7 cellular contexts compared by ENCODE assay signal in genomic region chr1:109239580-109240068, GRCh38. TPM values are rescaled to one million over a fixed set of nuclear protein-coding genes. Genes with fewer than 3 reads are reported as not detected.
DNase-seq lines count a peak whose midpoint lies in the region; ATAC-seq and TF ChIP-seq lines count a peak whose summit lies in the region.

No MANE protein-coding gene starts in this region.

- DNase-seq in ELR (ENCODE audit: low read depth) (peak; percentile 64), H7 (peak; percentile 89), NCI-H526 (lab: John Stamatoyannopoulos, UW) (peak; percentile 67 to 90), astrocyte of the spinal cord (ENCODE audit: low read depth, low spot score) (peak; percentile 37), left lobe of liver (ENCODE audit: low spot score) (peak; percentile 44)

- peak; percentile 54 for ATAC-seq in left lobe of liver
- ATAC-seq in GM19463 (IDR thresholded peaks at IDR 0.05; ENCODE audit: unreplicated experiment) = no peak
- ATAC-seq in GM18873 (IDR thresholded peaks at IDR 0.05; ENCODE audit: low FRiP score, unreplicated experiment) = no peak

- in situ Hi-C loops in astrocyte of the spinal cord (cut with HindIII; ENCODE audit: low sequenced_read_pairs) = no loop called here

- no peaks in the 10 kb centered on the region for H3K27me3 ChIP-seq in H7 (ENCODE audit: control insufficient read depth, insufficient read depth, low read length)

- TF ChIP-seq CTCF in astrocyte of the spinal cord (IDR thresholded peaks at IDR 0.05; ENCODE audit: low read depth, low read length) = peak; percentile 80

- H3K4me3 ChIP-seq in H7 (ENCODE audit: insufficient read depth, low read depth, low read length) (no peak overlapping the region), astrocyte of the spinal cord (ENCODE audit: low read depth, low read length) (no peak overlapping the region)

- peaks cover 36% of the 10 kb centered on the region for H3K36me3 ChIP-seq in H7 (replicated peaks; ENCODE audit: control insufficient read depth, insufficient read depth, low read length)

RNA-seq across cellular contexts. Expression of gene CELSR2, which starts 9.7 kb away (rescaled TPM):
- total RNA-seq in H7 (2014; rRNA removed; shearing (Covaris generic)) = 7.8 and 11.0 TPM in 2 replicates
- 3.9 TPM for total RNA-seq in left lobe of liver

RNA-seq across cellular contexts. Expression of gene SARS1, which starts 25.9 kb away (rescaled TPM):
- 270 TPM in 2 replicates for total RNA-seq in H7 (2014; rRNA removed; shearing (Covaris generic))
- total RNA-seq in left lobe of liver = 80.0 TPM

RNA-seq across cellular contexts. Expression of gene PSRC1, which starts 43.3 kb away (rescaled TPM):
- 112 and 141 TPM in 2 replicates for total RNA-seq in H7 (2014; rRNA removed; shearing (Covaris generic))
- 0.63 TPM for total RNA-seq in left lobe of liver

Comparison
In these comparisons a context has a peak if more than half of its experiments do, and no peak if none do; other contexts are left out.
1. DNase-seq: peak in every context shown above with its lines; median percentile 89 in H7; 78 in NCI-H526; 64 in ELR; 44 in left lobe of liver; 37 in astrocyte of the spinal cord.
2. RNA of gene PSRC1, which starts 43.3 kb away (total RNA-seq): 112 to 141 TPM in H7; 0.63 TPM in left lobe of liver (single experiment); every median in the first group is over 10 times any median in the second.